Comparison of ENCODE assay signal across 8 cellular contexts in the genomic region with DNA sequence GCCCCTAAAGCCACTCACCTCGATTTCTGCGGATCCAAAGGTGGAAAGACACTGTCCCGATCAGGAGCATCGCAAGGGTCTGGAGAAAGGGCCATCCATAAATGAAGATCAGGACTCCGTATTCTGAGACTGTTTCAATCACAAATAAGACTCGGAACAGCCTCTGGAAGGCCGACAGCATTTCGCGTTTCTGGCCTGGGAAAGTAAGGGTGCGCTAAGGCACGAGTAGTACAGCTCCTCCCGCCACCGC. TPM values are rescaled to one million over a fixed set of nuclear protein-coding genes. Genes with fewer than 3 reads are reported as not detected.
DNase-seq lines count a peak whose midpoint lies in the region; ATAC-seq and TF ChIP-seq lines count a peak whose summit lies in the region.

No MANE protein-coding gene starts in this region.

- peak overlapping the region; percentile 94 for H3K4ac ChIP-seq in IMR-90 (ENCODE audit: low read depth, low read length)

- intact Hi-C loops in IMR-90 (cut with micrococcal nuclease) = no loop called here

- peak overlapping the region; percentile 75 for H3K56ac ChIP-seq in IMR-90 (ENCODE audit: extremely low read depth, insufficient read depth, low read length)

- CTCF ChIA-PET in IMR-90 (lab: Yijun Ruan, JAX) = interaction anchor here (0.9 to 1.5 kb wide), 2 partner anchors 19 to 78 kb away, joined by 4 to 6 read pairs; no protein-coding TSS in a partner anchor

- H3K4me2 ChIP-seq in IMR-90 (ENCODE audit: low read depth, low read length) = peak overlapping the region; percentile 96

- H2BK20ac ChIP-seq in IMR-90 (ENCODE audit: low read depth, low read length) = no peak overlapping the region

- peak overlapping the region; percentile 94 for H2AFZ ChIP-seq in IMR-90 (replicated peaks; ENCODE audit: low read length, poor library complexity)

- 4% methylated on average over 9 of the region's 13 CpGs; no CpG with 5 or more reads in 1 of the 2 experiments for WGBS in IMR-90 (ENCODE audit: extremely low coverage in 2 of 2, insufficient read length in 1 of 2), 2 experiments

- H2AK9ac ChIP-seq in IMR-90 (replicated peaks; ENCODE audit: low read depth, low read length, poor library complexity) = peak overlapping the region; percentile 77

- no peak overlapping the region for H2BK15ac ChIP-seq in IMR-90 (ENCODE audit: low read depth, low read length)

- peaks cover 11 to 19% (median 19%) of the 10 kb centered on the region in 3 donors for H3K4me1 Mint-ChIP-seq in naive B cell

- peak overlapping the region; percentile 67 for H4K91ac ChIP-seq in IMR-90 (ENCODE audit: insufficient read depth, low read depth, low read length)

- no peaks in the 10 kb centered on the region for H3K9me3 Mint-ChIP-seq in naive B cell

- TSS peak; percentile 87 for BruUV-seq in IMR-90 (replicated peaks; lab: Mats Ljungman, UMichigan)

- peak overlapping the region; percentile 56 for H3K27ac ChIP-seq in IMR-90 (ENCODE audit: insufficient read depth, low read length)

- H3K9ac ChIP-seq in IMR-90 (ENCODE audit: low read depth, low read length) = peak overlapping the region; percentile 72

- H2BK5ac ChIP-seq in IMR-90 (ENCODE audit: low read depth, low read length, poor library complexity, severe bottlenecking) = peak overlapping the region; percentile 25

- POLR2A ChIA-PET in IMR-90 (lab: Charles Lee; ENCODE audit: unreplicated experiment) = no interaction called here

- no peaks in the 10 kb centered on the region for H3K9me3 ChIP-seq in IMR-90 (ENCODE audit: control insufficient read depth, insufficient read depth, low read length)

- no peaks in the 10 kb centered on the region; the same call in 1 of the 2 replicates for H3K27me3 ChIP-seq in IMR-90 (ENCODE audit: control insufficient read depth, insufficient read depth, low read length)

- no peaks in the 10 kb centered on the region for H3K9me1 ChIP-seq in IMR-90 (ENCODE audit: insufficient read depth, low read length)

- in situ Hi-C loops in IMR-90 (cut with MboI; ENCODE audit: low sequenced_read_pairs) = no loop called here

- 0 out of 2 replicates have a peak overlapping the region, but pooled peaks have one; percentile 18 for H2AK5ac ChIP-seq in IMR-90 (ENCODE audit: low read depth, low read length)

- H3K36me3 ChIP-seq in IMR-90 (ENCODE audit: control insufficient read depth, insufficient read depth, low read length) = no peaks in the 10 kb centered on the region

- no peak for TF ChIP-seq RAD21 in IMR-90 (IDR thresholded peaks at IDR 0.05; ENCODE audit: low read length)

- H3K27ac Mint-ChIP-seq in naive B cell = peak overlapping the region in 5 of 6 donors; percentile 75 to 92 (median 82)

- peak overlapping the region; percentile 40; the same call in 1 of the 2 replicates for H3K18ac ChIP-seq in IMR-90 (ENCODE audit: low read depth, low read length)

- H4K5ac ChIP-seq in IMR-90 (ENCODE audit: low read depth, low read length) = peak overlapping the region; percentile 86

- H4K20me1 ChIP-seq in IMR-90 (ENCODE audit: insufficient read depth, low read length) = no peaks in the 10 kb centered on the region

- ATAC-seq in GM18508 (IDR thresholded peaks at IDR 0.05; ENCODE audit: insufficient read depth, unreplicated experiment) (peak; percentile 23), IMR-90 (ENCODE audit: low read depth) (no peak), naive B cell (ENCODE audit: low read depth in 2 of 2) (peak in 1 of 2 donors; percentile 31), HG03460 (IDR thresholded peaks at IDR 0.05; ENCODE audit: unreplicated experiment) (no peak), GM21367 (IDR thresholded peaks at IDR 0.05; ENCODE audit: unreplicated experiment) (no peak)

- no peaks in the 10 kb centered on the region for H3K36me3 Mint-ChIP-seq in naive B cell

- H3K4me1 ChIP-seq in IMR-90 (ENCODE audit: control insufficient read depth, insufficient read depth, low read length) = peaks cover 6% of the 10 kb centered on the region

- H3K4me3 ChIP-seq in IMR-90 (ENCODE audit: insufficient read depth, low read depth, low read length) = peak overlapping the region; percentile 61
- H3K4me3 ChIP-seq in choroid plexus epithelial cell (ENCODE audit: low read depth, low read length) = peak overlapping the region; percentile 83

- DNase-seq in IMR-90 = no peak
- DNase-seq in choroid plexus epithelial cell (ENCODE audit: low read depth) = no peak
- no peak for DNase-seq in naive B cell
- no peak for DNase-seq in A172 (ENCODE audit: low spot score)
- DNase-seq in mucosa of gallbladder (ENCODE audit: low spot score) = no peak

- H3K4me3 Mint-ChIP-seq in naive B cell = peak overlapping the region; percentile 95 to 100 (median 98)

- dilution Hi-C loops in IMR-90 (cut with HindIII; ENCODE audit: low sequenced_read_pairs, unreplicated experiment) = no loop called here

- peaks cover 8 to 17% (median 13%) of the 10 kb centered on the region in 3 donors for H3K27me3 Mint-ChIP-seq in naive B cell

- peak overlapping the region; percentile 96 for H3K14ac ChIP-seq in IMR-90 (replicated peaks; ENCODE audit: low read depth, low read length)

- H4K8ac ChIP-seq in IMR-90 (ENCODE audit: low read depth in 2 of 2, low read length in 2 of 2) = peak overlapping the region; percentile 85 to 93

- no peak for TF ChIP-seq CTCF in IMR-90 (conservative IDR thresholded peaks at IDR 0.05; ENCODE audit: low read depth, low read length)
- TF ChIP-seq CTCF in choroid plexus epithelial cell (conservative IDR thresholded peaks at IDR 0.05; ENCODE audit: low read depth, low read length) = no peak

- H2BK120ac ChIP-seq in IMR-90 (ENCODE audit: low read depth, low read length) = peak overlapping the region; percentile 68; the same call in 1 of the 2 replicates

- peak overlapping the region; percentile 96 for H3K23ac ChIP-seq in IMR-90 (ENCODE audit: low read depth, low read length)

- peaks cover 5 to 30% of the 10 kb centered on the region in 2 experiments for H3K79me1 ChIP-seq in IMR-90 (ENCODE audit: low read depth in 1 of 2, low read length in 2 of 2)

- no peak for TF ChIP-seq POLR2A in IMR-90 (IDR thresholded peaks at IDR 0.05; ENCODE audit: low read depth, low read length)

TF ChIP-seq in IMR-90, 13 proteins besides CTCF, POLR2A, EP300 and RAD21:
- TF ChIP-seq BHLHE40 (IDR thresholded peaks at IDR 0.05; ENCODE audit: low read depth, low read length) (no peak), RFX5 (IDR thresholded peaks at IDR 0.05; ENCODE audit: low read depth, low read length) (no peak), MXI1 (IDR thresholded peaks at IDR 0.05; ENCODE audit: borderline replicate concordance, low read depth, low read length) (no peak), CEBPB (IDR thresholded peaks at IDR 0.05; ENCODE audit: low read depth, low read length) (no peak), FOS (IDR thresholded peaks at IDR 0.05; ENCODE audit: low read depth, low read length) (no peak), RCOR1 (IDR thresholded peaks at IDR 0.05; ENCODE audit: insufficient replicate concordance, low read length) (no peak), MAFK (IDR thresholded peaks at IDR 0.05; ENCODE audit: low read depth, low read length) (no peak), MAZ (IDR thresholded peaks at IDR 0.05; ENCODE audit: borderline replicate concordance, low read depth, low read length) (no peak), NFE2L2 (IDR thresholded peaks at IDR 0.05; ENCODE audit: low read depth, low read length) (no peak), SMC3 (IDR thresholded peaks at IDR 0.05; ENCODE audit: low read depth, low read length) (no peak), CHD1 (IDR thresholded peaks at IDR 0.05; ENCODE audit: low read depth, low read length) (no peak)
- TF ChIP-seq, protein P1, sequence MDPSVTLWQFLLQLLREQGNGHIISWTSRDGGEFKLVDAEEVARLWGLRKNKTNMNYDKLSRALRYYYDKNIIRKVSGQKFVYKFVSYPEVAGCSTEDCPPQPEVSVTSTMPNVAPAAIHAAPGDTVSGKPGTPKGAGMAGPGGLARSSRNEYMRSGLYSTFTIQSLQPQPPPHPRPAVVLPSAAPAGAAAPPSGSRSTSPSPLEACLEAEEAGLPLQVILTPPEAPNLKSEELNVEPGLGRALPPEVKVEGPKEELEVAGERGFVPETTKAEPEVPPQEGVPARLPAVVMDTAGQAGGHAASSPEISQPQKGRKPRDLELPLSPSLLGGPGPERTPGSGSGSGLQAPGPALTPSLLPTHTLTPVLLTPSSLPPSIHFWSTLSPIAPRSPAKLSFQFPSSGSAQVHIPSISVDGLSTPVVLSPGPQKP (IDR thresholded peaks at IDR 0.05; ENCODE audit: borderline replicate concordance, low read depth, low read length) = no peak
- TF ChIP-seq, protein P2, sequence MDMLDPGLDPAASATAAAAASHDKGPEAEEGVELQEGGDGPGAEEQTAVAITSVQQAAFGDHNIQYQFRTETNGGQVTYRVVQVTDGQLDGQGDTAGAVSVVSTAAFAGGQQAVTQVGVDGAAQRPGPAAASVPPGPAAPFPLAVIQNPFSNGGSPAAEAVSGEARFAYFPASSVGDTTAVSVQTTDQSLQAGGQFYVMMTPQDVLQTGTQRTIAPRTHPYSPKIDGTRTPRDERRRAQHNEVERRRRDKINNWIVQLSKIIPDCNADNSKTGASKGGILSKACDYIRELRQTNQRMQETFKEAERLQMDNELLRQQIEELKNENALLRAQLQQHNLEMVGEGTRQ (IDR thresholded peaks at IDR 0.05; ENCODE audit: low read depth, low read length) = no peak

RNA-seq across cellular contexts. Expression of a gene that starts 44.6 kb away (rescaled TPM):
- total RNA-seq in IMR-90 (2012; rRNA removed) (not detected in 2 replicates), mucosa of gallbladder (not detected)
- polyA plus RNA-seq in IMR-90 (2012; rRNA removed) (not detected in 2 replicates), naive B cell (ENCODE audit: low read depth in 6 of 6) (not detected)
- polyA plus RNA-seq in IMR-90 (2012; cell fraction: cytosol; rRNA removed) = not detected in 2 replicates
- polyA plus RNA-seq in IMR-90 (2012; cell fraction: nucleus; rRNA removed; ENCODE audit: low replicate concordance) = not detected in 2 replicates
- total RNA-seq in A172 (2014; rRNA removed; shearing (Covaris generic)) = not detected in 2 replicates

RNA-seq across cellular contexts. Expression of a gene that starts 46.5 kb away (rescaled TPM):
- total RNA-seq in IMR-90 (2012; rRNA removed) = 1.6 and 1.7 TPM in 2 replicates
- 4.1 and 5.5 TPM in 2 replicates for polyA plus RNA-seq in IMR-90 (2012; rRNA removed)
- polyA plus RNA-seq in IMR-90 (2012; cell fraction: cytosol; rRNA removed) = 5.1 and 6.4 TPM in 2 replicates
- 13.5 and 15.3 TPM in 2 replicates for polyA plus RNA-seq in IMR-90 (2012; cell fraction: nucleus; rRNA removed; ENCODE audit: low replicate concordance)
- 10 to 100 TPM in 1 of 6 donors, 1 to 10 TPM in 4, under 1 TPM in 1; 0.48 to 11.4 (median 2.6) TPM for polyA plus RNA-seq in naive B cell (ENCODE audit: low read depth in 6 of 6)
- total RNA-seq in A172 (2014; rRNA removed; shearing (Covaris generic)) = 6.4 and 8.5 TPM in 2 replicates
- 2.9 TPM for total RNA-seq in mucosa of gallbladder

RNA-seq across cellular contexts. Expression of a gene that starts 53.0 kb away (rescaled TPM):
- total RNA-seq in IMR-90 (2012; rRNA removed) = not detected in 2 replicates
- polyA plus RNA-seq in IMR-90 (2012; rRNA removed) = not detected in 2 replicates
- polyA plus RNA-seq in IMR-90 (2012; cell fraction: cytosol; rRNA removed) = not detected in 2 replicates
- polyA plus RNA-seq in IMR-90 (2012; cell fraction: nucleus; rRNA removed; ENCODE audit: low replicate concordance) = 0.10 TPM in 1 of 2 replicates, not detected in the other
- not detected for polyA plus RNA-seq in naive B cell (ENCODE audit: low read depth in 6 of 6)
- not detected in 2 replicates for total RNA-seq in A172 (2014; rRNA removed; shearing (Covaris generic))
- not detected for total RNA-seq in mucosa of gallbladder
